8 cellular contexts compared by ENCODE assay signal in the genomic region with DNA sequence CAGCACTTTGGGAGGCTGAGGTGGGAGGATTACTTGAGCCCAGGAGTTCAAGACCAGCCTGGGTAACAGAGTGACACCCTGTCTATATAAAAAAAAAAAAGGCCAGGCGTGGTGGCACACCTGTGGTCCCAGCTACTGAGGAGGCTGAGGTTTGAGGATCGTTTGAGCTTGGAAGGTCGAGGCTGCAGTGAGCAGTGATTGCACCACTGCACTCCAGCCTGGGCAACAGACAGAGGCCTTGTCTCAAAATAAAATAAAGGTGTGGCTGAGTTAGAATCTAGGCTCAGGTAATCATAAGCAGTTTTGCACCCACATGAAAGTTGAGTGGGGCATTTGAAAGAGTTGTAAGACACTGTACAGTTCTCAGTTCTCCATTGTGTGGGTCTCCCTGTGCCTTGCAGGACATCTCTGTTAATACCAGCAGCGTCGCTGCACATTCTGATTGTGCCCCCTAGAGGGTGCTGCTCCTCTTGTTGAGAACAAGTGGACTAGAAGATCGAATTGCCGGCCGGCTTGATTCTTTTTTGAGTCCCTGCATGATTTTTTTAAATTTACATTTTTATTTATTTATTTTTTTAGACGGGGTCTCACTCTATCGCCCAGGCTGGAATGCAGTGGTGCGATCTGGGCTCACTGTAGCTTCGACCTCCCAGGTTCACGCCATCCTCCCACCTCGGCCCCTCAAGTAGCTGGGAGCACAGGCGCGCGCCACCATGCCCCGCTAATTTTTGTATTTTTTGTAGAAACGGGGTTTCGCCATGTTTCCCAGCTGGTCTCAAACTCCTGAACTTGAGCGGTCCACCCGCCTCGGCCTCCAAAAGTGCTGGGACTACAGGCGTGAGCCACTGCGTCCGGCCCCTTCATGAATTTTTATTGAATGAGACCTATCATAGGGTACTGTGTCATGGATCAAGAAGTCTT.
DNase-seq lines count a peak whose midpoint lies in the region; TF ChIP-seq lines count a peak whose summit lies in the region.

No MANE protein-coding gene starts in this region.

- H3K9me3 Mint-ChIP-seq in glutamatergic neuron (ENCODE audit: unreplicated experiment), result no peaks in the 10 kb centered on the region

- H3K79me2 ChIP-seq in Karpas-422 (ENCODE audit: low read length), result no peaks in the 10 kb centered on the region

- no peaks in the 10 kb centered on the region for H3K27me3 Mint-ChIP-seq in glutamatergic neuron (ENCODE audit: unreplicated experiment)

- no peak overlapping the region for H3K27ac Mint-ChIP-seq in glutamatergic neuron (ENCODE audit: unreplicated experiment)

- H3K27me3 ChIP-seq in Karpas-422 (ENCODE audit: low read length), result no peaks in the 10 kb centered on the region

- no peaks in the 10 kb centered on the region for H3K36me3 ChIP-seq in Karpas-422 (ENCODE audit: insufficient read depth, low read length)

- H3K4me3 ChIP-seq in Karpas-422 (ENCODE audit: low read length), result no peak overlapping the region

- H3K4me2 ChIP-seq in Karpas-422 (ENCODE audit: low read depth, low read length, poor library complexity, severe bottlenecking), result no peak overlapping the region

- H2AFZ ChIP-seq in Karpas-422 (ENCODE audit: low read length), result no peak overlapping the region

- H4K20me1 ChIP-seq in Karpas-422 (ENCODE audit: insufficient read depth, low read depth, low read length), result no peaks in the 10 kb centered on the region

- no peaks in the 10 kb centered on the region for H3K9me2 ChIP-seq in Karpas-422 (replicated peaks; ENCODE audit: insufficient read depth, low read length)

- no peak overlapping the region for H3K27ac ChIP-seq in Karpas-422 (ENCODE audit: low read length)

- DNase-seq in GM10248 (ENCODE audit: extremely low spot score), result peak; percentile 57
- peak; percentile 62 for DNase-seq in H4 (ENCODE audit: low spot score)
- peak; percentile 92 for DNase-seq in Karpas-422
- DNase-seq in RPMI8226, result peak; percentile 83
- peak; percentile 82 for DNase-seq in activated effector memory CD4-positive, alpha-beta T cell treated with anti-CD3 and anti-CD28 coated beads, Interleukin-2, amount 50 U/mL, for 16 hours
- peak; percentile 71 for DNase-seq in glutamatergic neuron
- peak; percentile 61 for DNase-seq in renal cortical epithelial cell (ENCODE audit: low read depth)
- DNase-seq in GOT3 (lab: John Stamatoyannopoulos, UW), result no peak

- H3K36me3 Mint-ChIP-seq in glutamatergic neuron (ENCODE audit: unreplicated experiment), result no peaks in the 10 kb centered on the region

- CTCF ChIA-PET in GM10248 (lab: Yijun Ruan, JAX), result interaction anchor here (0.6 to 1.6 kb wide), 3 partner anchors 13 to 98 kb away, joined by 3 to 7 read pairs (median 5); no protein-coding TSS in a partner anchor

- H3K4me3 Mint-ChIP-seq in glutamatergic neuron (ENCODE audit: unreplicated experiment), result no peak overlapping the region

- H3K9ac ChIP-seq in Karpas-422 (ENCODE audit: low read length), result no peak overlapping the region

- TF ChIP-seq CTCF in GM10248 (IDR thresholded peaks at IDR 0.05; ENCODE audit: control extremely low read depth, extremely low read depth, low read depth, missing control alignments), result peak; percentile 54
- TF ChIP-seq CTCF in glutamatergic neuron (IDR thresholded peaks at IDR 0.05; ENCODE audit: partially characterized antibody, unreplicated experiment), result peak; percentile 26

- H3K4me1 ChIP-seq in Karpas-422 (ENCODE audit: low read length), result no peaks in the 10 kb centered on the region

- POLR2A ChIA-PET in GM10248 (lab: Yijun Ruan, JAX), result no interaction called here

- H3K9me3 ChIP-seq in Karpas-422 (ENCODE audit: low read length), result no peaks in the 10 kb centered on the region

- H3K4me1 Mint-ChIP-seq in glutamatergic neuron (ENCODE audit: low read depth, unreplicated experiment), result no peaks in the 10 kb centered on the region
